8 cellular contexts compared by ENCODE assay signal in the genomic region with DNA sequence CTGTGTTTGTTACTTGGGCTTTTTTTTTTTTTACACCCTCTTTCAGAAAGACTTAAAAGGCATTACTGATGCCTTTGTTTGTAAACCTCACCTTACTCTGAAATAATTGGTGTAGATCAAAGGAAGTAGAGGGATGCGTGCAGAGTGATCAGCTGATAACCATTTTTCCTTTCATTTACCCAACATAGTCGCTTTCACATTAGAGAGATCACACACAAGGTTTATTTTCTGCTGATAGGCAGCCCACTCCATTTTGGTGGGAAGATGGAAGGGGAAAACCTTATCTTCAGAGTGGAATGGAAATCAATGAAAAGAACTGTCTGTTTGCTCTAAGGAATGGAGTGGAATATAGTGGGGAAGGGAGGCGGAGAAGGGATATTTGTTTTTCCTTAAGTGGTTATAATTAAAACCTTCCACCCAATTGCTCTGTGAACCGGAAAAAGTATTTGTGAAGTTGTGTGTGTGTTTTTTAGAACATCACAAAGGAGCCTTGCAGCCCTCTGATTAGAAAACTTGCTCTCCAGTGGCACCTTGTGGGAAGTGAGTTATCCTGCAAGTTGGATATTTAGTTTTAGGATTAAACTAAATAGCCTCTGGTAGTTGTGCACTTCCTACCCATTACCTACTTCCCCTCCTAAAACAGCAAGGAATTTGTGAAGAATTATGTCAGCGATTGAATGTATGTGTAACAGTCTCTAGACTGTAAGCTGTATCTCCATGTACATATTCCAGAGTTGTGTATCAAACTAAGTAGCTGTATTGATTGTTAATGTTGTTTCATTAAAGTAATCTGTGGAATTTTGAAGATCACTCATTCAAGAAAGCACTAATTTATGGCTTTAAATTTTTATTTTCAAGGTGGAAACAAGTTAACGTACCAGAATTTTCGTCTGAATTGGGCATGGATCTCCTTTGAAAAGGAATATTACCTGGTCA.
DNase-seq lines count a peak whose midpoint lies in the region; ATAC-seq and TF ChIP-seq lines count a peak whose summit lies in the region.

No MANE protein-coding gene starts in this region.

- peak; percentile 47 for DNase-seq in AG20443 (ENCODE audit: low spot score)
- peak; percentile 33 to 72 for DNase-seq in NCI-H526 (lab: John Stamatoyannopoulos, UW)
- DNase-seq in dermis microvascular lymphatic vessel endothelial cell (ENCODE audit: low read depth in 2 of 2), result peak; percentile 2 to 17
- DNase-seq in middle frontal gyrus (ENCODE audit: extremely low spot score, low spot score), result peak; percentile 53
- no peak for DNase-seq in omental fat pad (ENCODE audit: low spot score)
- DNase-seq in NCI-H128 (lab: John Stamatoyannopoulos, UW; ENCODE audit: unreplicated experiment), result no peak

- peak in 1 of 3 donors; percentile 5 for TF ChIP-seq CTCF in omental fat pad (IDR thresholded peaks at IDR 0.05)

- ATAC-seq in GM18868 (IDR thresholded peaks at IDR 0.05; ENCODE audit: unreplicated experiment), result peak; percentile 78
- no peak for ATAC-seq in omental fat pad (ENCODE audit: low FRiP score)
- ATAC-seq in HG02571 (IDR thresholded peaks at IDR 0.05; ENCODE audit: unreplicated experiment), result no peak

Comparison
In these comparisons a context has a peak if more than half of its experiments do, and no peak if none do; other contexts are left out.
1. DNase-seq: peak in AG20443 (single experiment), NCI-H526 (2 of 2), dermis microvascular lymphatic vessel endothelial cell (2 of 2) and middle frontal gyrus (single experiment); none in omental fat pad (single experiment) and NCI-H128 (single experiment).